ENCODE assay signal across 8 cellular contexts in the genomic region with DNA sequence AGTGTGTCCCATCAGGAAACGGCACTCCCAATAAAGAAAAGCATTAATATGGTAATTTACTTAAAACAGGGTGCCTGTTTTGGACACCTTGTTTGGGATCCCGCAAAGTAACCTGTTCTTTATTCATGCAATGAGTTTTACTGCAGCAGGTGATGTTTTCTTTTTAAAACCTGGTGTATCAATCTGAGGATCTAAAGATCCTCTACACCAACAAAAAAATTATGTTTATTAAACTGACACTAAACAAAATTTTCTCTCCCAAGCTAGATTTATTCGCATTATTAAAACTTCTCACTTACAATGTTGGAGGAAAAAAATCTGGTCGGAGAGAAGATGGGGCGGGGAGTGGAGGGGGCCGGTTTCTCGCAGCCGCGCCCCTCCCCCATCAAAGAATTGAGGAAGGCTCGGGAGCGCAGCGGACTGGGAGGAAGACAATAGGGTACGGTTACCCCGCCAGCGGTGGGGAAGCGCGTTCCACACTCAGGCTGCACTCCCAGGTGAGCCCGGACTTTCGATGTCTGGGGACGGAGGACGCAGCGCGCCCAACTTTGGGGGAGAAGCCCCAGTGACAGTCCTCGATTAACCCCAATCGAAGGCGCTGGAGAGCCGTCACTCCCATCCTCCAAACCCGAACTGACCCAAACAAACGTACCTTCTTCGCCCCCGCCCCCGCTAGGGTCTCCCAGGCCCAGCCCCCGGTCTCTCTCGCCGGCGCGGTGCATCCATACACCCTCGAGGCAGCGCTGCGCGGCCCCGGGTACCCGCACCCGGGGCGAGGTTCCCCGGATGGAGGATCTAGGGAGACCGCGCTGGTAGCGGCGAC. TPM values are rescaled to one million over a fixed set of nuclear protein-coding genes. Genes with fewer than 3 reads are reported as not detected.
A peak's percentile ranks its signal among the peaks of the same experiment; 100 is the strongest.
DNase-seq lines count a peak whose midpoint lies in the region; ATAC-seq and TF ChIP-seq lines count a peak whose summit lies in the region.

No MANE protein-coding gene starts in this region.

- H3K4me3 ChIP-seq in kidney epithelial cell (ENCODE audit: low read depth, low read length) (peak overlapping the region; percentile 98), stomach (peak overlapping the region; percentile 58 to 79 (median 72))

- H3K36me3 ChIP-seq in kidney epithelial cell (ENCODE audit: control insufficient read depth, insufficient read depth, low read length), result peaks cover 2% of the 10 kb centered on the region
- H3K36me3 ChIP-seq in stomach, result no peaks in the 10 kb centered on the region

- no peaks in the 10 kb centered on the region for H3K36me3 Mint-ChIP-seq in activated T-cell treated with anti-CD3 and anti-CD28 coated beads, Interleukin-2, amount 50 U/mL, for 72 hours (ENCODE audit: insufficient read depth in 2 of 2)

- peak overlapping the region; percentile 83 for H3K4me3 Mint-ChIP-seq in activated T-cell treated with anti-CD3 and anti-CD28 coated beads, Interleukin-2, amount 50 U/mL, for 72 hours

- no peak for TF ChIP-seq EP300 in stomach (IDR thresholded peaks at IDR 0.05)

- peaks cover 53% of the 10 kb centered on the region for H3K27me3 Mint-ChIP-seq in activated T-cell treated with anti-CD3 and anti-CD28 coated beads, Interleukin-2, amount 50 U/mL, for 72 hours (ENCODE audit: low read depth)

- H3K4me1 ChIP-seq in stomach, result peaks cover 4 to 43% (median 34%) of the 10 kb centered on the region in 4 donors

- H3K9me3 ChIP-seq in stomach, result no peaks in the 10 kb centered on the region

- peaks cover 16% of the 10 kb centered on the region for H3K4me1 Mint-ChIP-seq in activated T-cell treated with anti-CD3 and anti-CD28 coated beads, Interleukin-2, amount 50 U/mL, for 72 hours (ENCODE audit: low read depth)

- peak; percentile 18 for DNase-seq in activated T-cell treated with anti-CD3 and anti-CD28 coated beads, Interleukin-2, amount 50 U/mL, for 1 hour
- DNase-seq in activated T-cell treated with anti-CD3 and anti-CD28 coated beads for 4 hours, result no peak
- DNase-seq in activated T-cell treated with anti-CD3 and anti-CD28 coated beads, Interleukin-2, amount 50 U/mL, for 72 hours, result peak in 1 of 2 donors; percentile 3
- no peak for DNase-seq in kidney epithelial cell (ENCODE audit: low read depth)
- peak; percentile 52 for DNase-seq in stomach
- DNase-seq in NCI-H1694 (lab: John Stamatoyannopoulos, UW), result no peak

- peak; percentile 32 to 40 for ATAC-seq in activated T-cell treated with anti-CD3 and anti-CD28 coated beads, Interleukin-2, amount 50 U/mL, for 72 hours (replicated peaks in 1 of 2)
- ATAC-seq in GM18505 (IDR thresholded peaks at IDR 0.05; ENCODE audit: unreplicated experiment) (no peak), HG03571 (IDR thresholded peaks at IDR 0.05; ENCODE audit: unreplicated experiment) (no peak)

- no peak overlapping the region for H3K27ac Mint-ChIP-seq in activated T-cell treated with anti-CD3 and anti-CD28 coated beads, Interleukin-2, amount 50 U/mL, for 72 hours

- peak overlapping the region; percentile 92 to 97 (median 94) for H3K27ac ChIP-seq in stomach

- WGBS in stomach, 5 donors, result 2 to 4% (median 3%) methylated on average over 38 to 50 of the region's 50 CpGs

- intact Hi-C loops in stomach (cut with DNase I; ENCODE audit: low total_unique reads), result no loop called here

- TF ChIP-seq CTCF in kidney epithelial cell (IDR thresholded peaks at IDR 0.05; ENCODE audit: insufficient read depth, low read length, poor library complexity, severe bottlenecking), result no peak
- TF ChIP-seq CTCF in stomach (IDR thresholded peaks at IDR 0.05), result no peak

- peaks cover 2% of the 10 kb centered on the region for H3K27me3 ChIP-seq in kidney epithelial cell (ENCODE audit: control insufficient read depth, insufficient read depth, low read length)
- H3K27me3 ChIP-seq in stomach, result peaks cover 0 to 65% (median 24%) of the 10 kb centered on the region in 3 donors

- H3K9me3 Mint-ChIP-seq in activated T-cell treated with anti-CD3 and anti-CD28 coated beads, Interleukin-2, amount 50 U/mL, for 72 hours, result no peaks in the 10 kb centered on the region

- TF ChIP-seq POLR2A in stomach (IDR thresholded peaks at IDR 0.05) (no peak), GM18505 (IDR thresholded peaks at IDR 0.05; ENCODE audit: borderline replicate concordance, extremely low read depth, insufficient read depth, insufficient read length) (no peak)

RNA-seq across cellular contexts. Expression of a gene that starts 1.3 kb away (rescaled TPM):
- 1 to 10 TPM in 1 of 2 donors, under 1 TPM in 1; 0.34 to 1.3 TPM for total RNA-seq in activated T-cell treated with anti-CD3 and anti-CD28 coated beads, Interleukin-2, amount 50 U/mL, for 72 hours
- 562 and 578 TPM in 2 replicates for total RNA-seq in kidney epithelial cell
- 100 to 1,000 TPM; 132 to 854 (median 472) TPM for total RNA-seq in stomach
- 100 to 1,000 TPM; 267 to 539 (median 453) TPM for polyA plus RNA-seq in stomach

RNA-seq across cellular contexts. Expression of a gene that starts 54.8 kb away (rescaled TPM):
- total RNA-seq in activated T-cell treated with anti-CD3 and anti-CD28 coated beads, Interleukin-2, amount 50 U/mL, for 72 hours, result 10 to 100 TPM; 15.4 to 18.0 TPM
- total RNA-seq in kidney epithelial cell (15.8 and 18.9 TPM in 2 replicates), stomach (10 to 100 TPM in 4 of 5 donors, 1 to 10 TPM in 1; 6.4 to 85.2 (median 22.0) TPM)
- 10 to 100 TPM; 18.2 to 33.7 (median 29.4) TPM for polyA plus RNA-seq in stomach

Comparison
In these comparisons a context has a peak if more than half of its experiments do, and no peak if none do; other contexts are left out.
1. DNase-seq: peak in activated T-cell treated with anti-CD3 and anti-CD28 coated beads, Interleukin-2, amount 50 U/mL, for 1 hour (single experiment) and stomach (single experiment); none in activated T-cell treated with anti-CD3 and anti-CD28 coated beads for 4 hours (single experiment), kidney epithelial cell (single experiment) and NCI-H1694 (single experiment).
2. ATAC-seq: peak in activated T-cell treated with anti-CD3 and anti-CD28 coated beads, Interleukin-2, amount 50 U/mL, for 72 hours (2 of 2); none in GM18505 (single experiment) and HG03571 (single experiment).
3. RNA of a gene that starts 1.3 kb away (total RNA-seq): 562 to 578 TPM in kidney epithelial cell and 132 to 854 TPM in stomach; 0.34 to 1.3 TPM in activated T-cell treated with anti-CD3 and anti-CD28 coated beads, Interleukin-2, amount 50 U/mL, for 72 hours; every median in the first group is over 10 times any median in the second.